Comparison of ENCODE assay signal across 9 cellular contexts in the genomic region with DNA sequence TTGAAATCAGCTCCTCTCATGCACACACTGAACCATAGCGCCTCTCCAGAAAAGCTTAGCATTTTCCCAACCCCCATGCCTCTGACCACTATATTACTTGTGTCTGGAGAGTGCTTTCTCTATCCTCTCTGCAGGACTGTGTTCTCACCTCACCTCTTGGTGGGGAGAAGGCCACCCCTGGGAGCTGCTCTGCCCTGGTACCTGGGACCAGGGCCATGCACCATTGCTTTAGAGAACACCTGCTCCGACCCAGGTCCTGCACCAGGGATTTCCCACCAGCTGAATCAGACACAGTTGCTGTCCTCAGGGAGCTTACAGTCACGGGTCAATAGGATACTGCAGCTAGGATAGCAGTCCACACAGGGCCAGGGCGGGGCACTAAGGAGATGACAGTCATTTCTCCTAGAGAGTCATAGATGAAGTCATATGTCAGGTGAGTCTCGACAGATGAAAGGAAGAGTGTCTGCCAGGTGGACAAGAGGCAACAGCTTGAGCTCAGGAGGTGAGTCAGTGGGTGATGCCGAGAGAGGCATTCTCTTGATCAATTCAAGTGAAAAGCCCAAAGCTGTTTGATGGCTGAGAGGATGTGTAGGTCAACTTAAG. TPM values are rescaled to one million over a fixed set of nuclear protein-coding genes. Genes with fewer than 3 reads are reported as not detected.
DNase-seq lines count a peak whose midpoint lies in the region; ATAC-seq and TF ChIP-seq lines count a peak whose summit lies in the region.
"Had no signal": no experiment of that assay in that cellular context is flagged by ENCODE, and none has a peak within 500 bp of the region (broad histone marks: within the 10 kb centered on the region; RNA-seq: fewer than 3 reads in every experiment).

No MANE protein-coding gene starts in this region.

- peaks cover 0 to 18% (median 2%) of the 10 kb centered on the region in 4 donors for H3K4me1 ChIP-seq in Peyer's patch

- peaks cover 16% of the 10 kb centered on the region for H3K4me1 Mint-ChIP-seq in T-helper 2 cell treated with Interferon-gamma antibody and Interleukin-4, amounts not matched to agents 5 μg/mL and 100 μg/mL, for 36 hours (ENCODE audit: low read depth)
- H3K4me1 Mint-ChIP-seq in dendritic cell treated with granulocyte-macrophage colony-stimulating factor and Interleukin-4, amounts not matched to agents 40 ng/mL and 50 ng/mL, for 4 days (ENCODE audit: low read depth) = peaks cover 11% of the 10 kb centered on the region
- peaks cover 26% of the 10 kb centered on the region for H3K4me1 Mint-ChIP-seq in stimulated activated memory B cell treated with anti-CD40 and anti-IgM and Interleukin-4, amounts not matched to agents 10 μg/mL and 1 μg/mL and 100 μg/mL, for 72 hours
- H3K4me1 Mint-ChIP-seq in CD14-positive monocyte = peaks cover 16% of the 10 kb centered on the region

- TF ChIP-seq POLR2A in Peyer's patch (IDR thresholded peaks at IDR 0.05) = no peak

- no peaks in the 10 kb centered on the region for H3K27me3 Mint-ChIP-seq in T-helper 2 cell treated with Interferon-gamma antibody and Interleukin-4, amounts not matched to agents 5 μg/mL and 100 μg/mL, for 36 hours (ENCODE audit: low read depth)
- H3K27me3 Mint-ChIP-seq in dendritic cell treated with granulocyte-macrophage colony-stimulating factor and Interleukin-4, amounts not matched to agents 40 ng/mL and 50 ng/mL, for 4 days = peaks cover 75% of the 10 kb centered on the region
- H3K27me3 Mint-ChIP-seq in stimulated activated memory B cell treated with anti-CD40 and anti-IgM and Interleukin-4, amounts not matched to agents 10 μg/mL and 1 μg/mL and 100 μg/mL, for 72 hours = peaks cover 23% of the 10 kb centered on the region
- H3K27me3 Mint-ChIP-seq in CD14-positive monocyte (ENCODE audit: low read depth in 3 of 3) = peaks cover 48 to 64% (median 50%) of the 10 kb centered on the region in 3 donors

- no peaks in the 10 kb centered on the region for H3K36me3 ChIP-seq in Peyer's patch
- H3K36me3 ChIP-seq: BLaER1 had no signal

- no peaks in the 10 kb centered on the region for H3K36me3 Mint-ChIP-seq in T-helper 2 cell treated with Interferon-gamma antibody and Interleukin-4, amounts not matched to agents 5 μg/mL and 100 μg/mL, for 36 hours (ENCODE audit: low read depth)
- peaks cover 6% of the 10 kb centered on the region for H3K36me3 Mint-ChIP-seq in dendritic cell treated with granulocyte-macrophage colony-stimulating factor and Interleukin-4, amounts not matched to agents 40 ng/mL and 50 ng/mL, for 4 days (ENCODE audit: low read depth)
- no peaks in the 10 kb centered on the region for H3K36me3 Mint-ChIP-seq in stimulated activated memory B cell treated with anti-CD40 and anti-IgM and Interleukin-4, amounts not matched to agents 10 μg/mL and 1 μg/mL and 100 μg/mL, for 72 hours
- peaks cover 6 to 15% of the 10 kb centered on the region in 2 donors for H3K36me3 Mint-ChIP-seq in CD14-positive monocyte

- H3K9me3 Mint-ChIP-seq in T-helper 2 cell treated with Interferon-gamma antibody and Interleukin-4, amounts not matched to agents 5 μg/mL and 100 μg/mL, for 36 hours = peaks cover 6% of the 10 kb centered on the region
- peaks cover 21% of the 10 kb centered on the region for H3K9me3 Mint-ChIP-seq in dendritic cell treated with granulocyte-macrophage colony-stimulating factor and Interleukin-4, amounts not matched to agents 40 ng/mL and 50 ng/mL, for 4 days
- H3K9me3 Mint-ChIP-seq in stimulated activated memory B cell treated with anti-CD40 and anti-IgM and Interleukin-4, amounts not matched to agents 10 μg/mL and 1 μg/mL and 100 μg/mL, for 72 hours = no peaks in the 10 kb centered on the region
- peaks cover 7 to 23% (median 18%) of the 10 kb centered on the region in 7 donors for H3K9me3 Mint-ChIP-seq in CD14-positive monocyte

- H3K9me3 ChIP-seq in Peyer's patch = peaks cover 0 to 4% (median 0%) of the 10 kb centered on the region in 4 donors

- peak; percentile 11 for DNase-seq in T-helper 2 cell treated with Interferon-gamma antibody and Interleukin-4, amounts not matched to agents 5 μg/mL and 100 μg/mL, for 36 hours (ENCODE audit: low spot score)
- DNase-seq in T-helper 2 cell (no peak), Peyer's patch (peak in 2 of 3 donors; percentile 65 to 85), CD14-positive monocyte (ENCODE audit: low spot score) (no peak), HUDEP-2 (lab: John Stamatoyannopoulos, UW; ENCODE audit: unreplicated experiment in 76 of 76) (no peak), posterior cingulate gyrus (no peak)

- intact Hi-C loops in dendritic cell treated with granulocyte-macrophage colony-stimulating factor and Interleukin-4, amounts not matched to agents 40 ng/mL and 50 ng/mL, for 4 days (cut with micrococcal nuclease) = loop anchor here (1.0 to 5.0 kb wide), 3 partner anchors 27 to 84 kb away; no protein-coding TSS in a partner anchor
- intact Hi-C loops in CD14-positive monocyte (cut with micrococcal nuclease) = loop anchor here (2.0 to 5.0 kb wide), 3 partner anchors 61 to 84 kb away; no protein-coding TSS in a partner anchor
- intact Hi-C loops in posterior cingulate gyrus (cut with DNase I) = loop anchor here (1.0 to 5.0 kb wide), 2 partner anchors 60 to 84 kb away; no protein-coding TSS in a partner anchor

- TF ChIP-seq CTCF in Peyer's patch (IDR thresholded peaks at IDR 0.05) (no peak), CD14-positive monocyte (IDR thresholded peaks at IDR 0.05) (no peak)

- H3K27ac ChIP-seq in Peyer's patch = peak overlapping the region in 1 of 4 donors; percentile 46

- no peak overlapping the region for H3K4me3 ChIP-seq in Peyer's patch

- H3K4me3 Mint-ChIP-seq in T-helper 2 cell treated with Interferon-gamma antibody and Interleukin-4, amounts not matched to agents 5 μg/mL and 100 μg/mL, for 36 hours = peak overlapping the region; percentile 68
- H3K4me3 Mint-ChIP-seq in dendritic cell treated with granulocyte-macrophage colony-stimulating factor and Interleukin-4, amounts not matched to agents 40 ng/mL and 50 ng/mL, for 4 days = peak overlapping the region; percentile 39
- peak overlapping the region; percentile 79 for H3K4me3 Mint-ChIP-seq in stimulated activated memory B cell treated with anti-CD40 and anti-IgM and Interleukin-4, amounts not matched to agents 10 μg/mL and 1 μg/mL and 100 μg/mL, for 72 hours
- peak overlapping the region in 1 of 2 donors; percentile 42 for H3K4me3 Mint-ChIP-seq in CD14-positive monocyte

- no peaks in the 10 kb centered on the region for H3K27me3 ChIP-seq in Peyer's patch
- H3K27me3 ChIP-seq: BLaER1 had no signal

- no peak overlapping the region for H3K27ac Mint-ChIP-seq in T-helper 2 cell treated with Interferon-gamma antibody and Interleukin-4, amounts not matched to agents 5 μg/mL and 100 μg/mL, for 36 hours
- no peak overlapping the region for H3K27ac Mint-ChIP-seq in dendritic cell treated with granulocyte-macrophage colony-stimulating factor and Interleukin-4, amounts not matched to agents 40 ng/mL and 50 ng/mL, for 4 days
- no peak overlapping the region for H3K27ac Mint-ChIP-seq in stimulated activated memory B cell treated with anti-CD40 and anti-IgM and Interleukin-4, amounts not matched to agents 10 μg/mL and 1 μg/mL and 100 μg/mL, for 72 hours
- H3K27ac Mint-ChIP-seq in CD14-positive monocyte = no peak overlapping the region

- no peak for ATAC-seq in stimulated activated memory B cell treated with anti-CD40 and anti-IgM and Interleukin-4, amounts not matched to agents 10 μg/mL and 1 μg/mL and 100 μg/mL, for 72 hours

RNA-seq across cellular contexts. Expression of a gene that starts 0.6 kb away (rescaled TPM):
- total RNA-seq in Peyer's patch = 10 to 100 TPM; 23.1 to 54.0 (median 51.4) TPM
- polyA plus RNA-seq in CD14-positive monocyte = 1 to 10 TPM; 1.7 to 1.8 TPM

Comparison
In these comparisons a context has a peak if more than half of its experiments do, and no peak if none do; other contexts are left out.
1. DNase-seq: peak in T-helper 2 cell treated with Interferon-gamma antibody and Interleukin-4, amounts not matched to agents 5 μg/mL and 100 μg/mL, for 36 hours (single experiment) and Peyer's patch (2 of 3); none in T-helper 2 cell (0 of 5), CD14-positive monocyte (single experiment), HUDEP-2 (0 of 76) and posterior cingulate gyrus (0 of 10).